Comparison of ENCODE assay signal across 16 cellular contexts in the genomic region with DNA sequence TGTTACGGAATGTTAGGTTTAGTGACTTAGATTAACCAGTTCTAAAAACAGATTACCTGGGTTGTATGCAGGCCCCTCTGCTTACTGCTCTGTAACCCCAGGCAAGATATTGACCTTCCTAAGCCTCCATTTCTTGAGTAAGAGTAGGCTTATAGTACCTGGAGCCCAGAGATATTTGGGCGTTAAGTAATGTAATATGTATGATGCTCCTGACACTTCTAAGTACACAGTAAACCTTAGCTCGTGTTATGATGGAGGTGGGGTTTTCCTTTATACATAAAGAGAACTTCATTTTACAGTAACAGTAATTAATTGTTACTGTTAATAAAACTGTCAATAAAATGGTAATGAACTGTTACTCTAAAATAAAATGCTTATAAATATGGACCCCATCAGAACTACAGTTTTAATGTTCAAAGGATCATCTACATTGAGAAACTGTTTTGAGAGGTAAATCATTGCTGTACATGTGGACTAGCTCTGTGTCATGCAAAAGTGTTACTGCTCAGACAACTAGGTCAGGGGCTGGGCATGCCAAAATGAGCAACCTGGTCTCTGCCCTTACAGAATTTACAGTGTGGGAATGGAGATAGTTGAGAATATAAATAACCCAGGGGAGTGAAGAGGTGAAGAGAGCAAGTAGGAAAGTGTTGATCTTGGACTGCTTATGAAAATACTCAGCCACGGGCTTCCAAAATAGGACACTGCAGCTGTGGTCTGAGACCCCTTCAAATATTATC. TPM values are rescaled to one million over a fixed set of nuclear protein-coding genes. Genes with fewer than 3 reads are reported as not detected.
DNase-seq lines count a peak whose midpoint lies in the region; ATAC-seq and TF ChIP-seq lines count a peak whose summit lies in the region.
"Had no signal": no experiment of that assay in that cellular context is flagged by ENCODE, and none has a peak within 500 bp of the region (broad histone marks: within the 10 kb centered on the region; RNA-seq: fewer than 3 reads in every experiment).

No MANE protein-coding gene starts in this region.

- CTCF ChIA-PET in HEK293 (lab: Yijun Ruan, JAX), result interaction anchor here (0.9 kb wide), 1 partner anchor 103 kb away, joined by 3 read pairs; no protein-coding TSS in a partner anchor

- peak overlapping the region; percentile 75 to 90 (median 86) for H3K4me3 Mint-ChIP-seq in CD4-positive, CD25-positive, alpha-beta regulatory T cell
- peak overlapping the region; percentile 47 for H3K4me3 Mint-ChIP-seq in activated naive CD8-positive, alpha-beta T cell treated with anti-CD3 and anti-CD28 coated beads, Interleukin-2, amount 10 ng/mL, durations not matched to agents 7 days and 5 days

- peaks cover 34% of the 10 kb centered on the region for H3K36me3 Mint-ChIP-seq in CD4-positive, CD25-positive, alpha-beta regulatory T cell
- H3K36me3 Mint-ChIP-seq in activated naive CD8-positive, alpha-beta T cell treated with anti-CD3 and anti-CD28 coated beads, Interleukin-2, amount 10 ng/mL, durations not matched to agents 7 days and 5 days, result peaks cover 48% of the 10 kb centered on the region

- no peaks in the 10 kb centered on the region for H3K27me3 ChIP-seq in CD4-positive, CD25-positive, alpha-beta regulatory T cell (ENCODE audit: control insufficient read depth, insufficient read depth, low read length)
- H3K27me3 ChIP-seq: foreskin keratinocyte had no signal

- peaks cover 54 to 97% (median 80%) of the 10 kb centered on the region in 4 donors for H3K4me1 Mint-ChIP-seq in CD4-positive, CD25-positive, alpha-beta regulatory T cell
- H3K4me1 Mint-ChIP-seq in activated naive CD8-positive, alpha-beta T cell treated with anti-CD3 and anti-CD28 coated beads, Interleukin-2, amount 10 ng/mL, durations not matched to agents 7 days and 5 days, result peaks cover 68% of the 10 kb centered on the region

- H3K36me3 ChIP-seq in CD4-positive, CD25-positive, alpha-beta regulatory T cell (ENCODE audit: control insufficient read depth, insufficient read depth, low read length), result peaks cover 5% of the 10 kb centered on the region
- no peaks in the 10 kb centered on the region for H3K36me3 ChIP-seq in HEK293 (ENCODE audit: control insufficient read depth in 2 of 2, insufficient read depth in 1 of 2, low read length in 2 of 2)
- H3K36me3 ChIP-seq: thoracic aorta had no signal

- DNase-seq in CD4-positive, CD25-positive, alpha-beta regulatory T cell, result peak in 2 of 3 donors; percentile 8 to 31
- DNase-seq in activated naive CD8-positive, alpha-beta T cell treated with anti-CD3 and anti-CD28 coated beads, Interleukin-2, amount 10 ng/mL, durations not matched to agents 7 days and 5 days, result no peak
- DNase-seq in left kidney (ENCODE audit: low read depth, low spot score) (peak; percentile 51), NCI-H1048 (lab: John Stamatoyannopoulos, UW) (no peak), NCI-H69 (lab: John Stamatoyannopoulos, UW) (no peak)
- DNase-seq: amniotic stem cell, foreskin keratinocyte, kidney, NCI-H1694, NCI-H748 treated with DMSO at 0.1 percent for 48 hours, SHP77 had no signal

- H3K27me3 Mint-ChIP-seq in CD4-positive, CD25-positive, alpha-beta regulatory T cell, result no peaks in the 10 kb centered on the region
- no peaks in the 10 kb centered on the region for H3K27me3 Mint-ChIP-seq in activated naive CD8-positive, alpha-beta T cell treated with anti-CD3 and anti-CD28 coated beads, Interleukin-2, amount 10 ng/mL, durations not matched to agents 7 days and 5 days

- H3K9me3 Mint-ChIP-seq in CD4-positive, CD25-positive, alpha-beta regulatory T cell, result peaks cover 0 to 2% (median 0%) of the 10 kb centered on the region in 7 donors
- H3K9me3 Mint-ChIP-seq in activated naive CD8-positive, alpha-beta T cell treated with anti-CD3 and anti-CD28 coated beads, Interleukin-2, amount 10 ng/mL, durations not matched to agents 7 days and 5 days, result peaks cover 11% of the 10 kb centered on the region

- ATAC-seq in CD4-positive, CD25-positive, alpha-beta regulatory T cell (ENCODE audit: low read depth in 2 of 2), result peak; percentile 48 to 60
- ATAC-seq in activated naive CD8-positive, alpha-beta T cell treated with anti-CD3 and anti-CD28 coated beads, Interleukin-2, amount 10 ng/mL, durations not matched to agents 7 days and 5 days (ENCODE audit: low read depth), result peak; percentile 12
- ATAC-seq in GM19452 (IDR thresholded peaks at IDR 0.05; ENCODE audit: unreplicated experiment) (no peak), HG03565 (IDR thresholded peaks at IDR 0.05; ENCODE audit: unreplicated experiment) (no peak)
- ATAC-seq: foreskin keratinocyte had no signal

- H3K4me3 ChIP-seq in CD4-positive, CD25-positive, alpha-beta regulatory T cell (ENCODE audit: low read depth, low read length), result peak overlapping the region; percentile 64
- no peak overlapping the region for H3K4me3 ChIP-seq in HEK293 (ENCODE audit: low read depth, low read length)
- H3K4me3 ChIP-seq: thoracic aorta had no signal

- no peaks in the 10 kb centered on the region for H3K9me3 ChIP-seq in CD4-positive, CD25-positive, alpha-beta regulatory T cell (ENCODE audit: control insufficient read depth in 2 of 2, low read length in 2 of 2)
- no peaks in the 10 kb centered on the region for H3K9me3 ChIP-seq in HEK293 (ENCODE audit: control insufficient read depth, insufficient read depth, low read depth, low read length)

- peaks cover 79% of the 10 kb centered on the region for H3K4me1 ChIP-seq in CD4-positive, CD25-positive, alpha-beta regulatory T cell (ENCODE audit: control insufficient read depth, insufficient read depth, low read length, poor library complexity, severe bottlenecking)
- H3K4me1 ChIP-seq in HEK293 (ENCODE audit: control insufficient read depth, insufficient read depth, low read length), result no peaks in the 10 kb centered on the region; the same call in 1 of the 2 replicates
- H3K4me1 ChIP-seq: foreskin keratinocyte had no signal

- peak overlapping the region; percentile 90 for H3K27ac ChIP-seq in CD4-positive, CD25-positive, alpha-beta regulatory T cell (ENCODE audit: insufficient read depth, low read length, poor library complexity, severe bottlenecking)
- H3K27ac ChIP-seq in HEK293 (ENCODE audit: extremely low read depth, low read depth, low read length), result no peak overlapping the region
- H3K27ac ChIP-seq: C4-2B, foreskin keratinocyte, thoracic aorta had no signal

- POLR2A ChIA-PET in HEK293 (lab: Yijun Ruan, JAX), result no interaction called here
- POLR2A ChIA-PET in activated naive CD8-positive, alpha-beta T cell treated with anti-CD3 and anti-CD28 coated beads, Interleukin-2, amount 10 ng/mL, durations not matched to agents 7 days and 5 days (lab: Charles Lee), result interaction anchor here (1.1 to 1.8 kb wide), 4 partner anchors 11 to 98 kb away, joined by 3 to 4 read pairs (median 4); no protein-coding TSS in a partner anchor

- peak overlapping the region; percentile 84 to 99 (median 92) for H3K27ac Mint-ChIP-seq in CD4-positive, CD25-positive, alpha-beta regulatory T cell
- H3K27ac Mint-ChIP-seq in activated naive CD8-positive, alpha-beta T cell treated with anti-CD3 and anti-CD28 coated beads, Interleukin-2, amount 10 ng/mL, durations not matched to agents 7 days and 5 days, result peak overlapping the region; percentile 84

- TF ChIP-seq CTCF in HEK293 (tag by site-specific recombination; IDR thresholded peaks at IDR 0.05), result no peak

TF ChIP-seq in HEK293, 187 proteins besides CTCF, POLR2A, EP300 and RAD21:
- TF ChIP-seq FEZF1 (tag by site-specific recombination; IDR thresholded peaks at IDR 0.05) (peak; percentile 75), ZNF274 (IDR thresholded peaks at IDR 0.05; ENCODE audit: low read length) (no peak), ZNF274 (tag by site-specific recombination; IDR thresholded peaks at IDR 0.05; ENCODE audit: borderline replicate concordance) (no peak), ZNF510 (tag by site-specific recombination; IDR thresholded peaks at IDR 0.05; ENCODE audit: insufficient replicate concordance) (no peak), ZNF394 (tag by site-specific recombination; IDR thresholded peaks at IDR 0.05; ENCODE audit: borderline replicate concordance) (no peak), ZNF302 (tag by site-specific recombination; IDR thresholded peaks at IDR 0.05; ENCODE audit: low read depth) (no peak), PRDM1 (tag by site-specific recombination; IDR thresholded peaks at IDR 0.05) (no peak), ZNF600 (tag by site-specific recombination; IDR thresholded peaks at IDR 0.05) (0 out of 2 replicates have a peak, but pooled peaks have one; percentile 14)
- TF ChIP-seq, protein P1, sequence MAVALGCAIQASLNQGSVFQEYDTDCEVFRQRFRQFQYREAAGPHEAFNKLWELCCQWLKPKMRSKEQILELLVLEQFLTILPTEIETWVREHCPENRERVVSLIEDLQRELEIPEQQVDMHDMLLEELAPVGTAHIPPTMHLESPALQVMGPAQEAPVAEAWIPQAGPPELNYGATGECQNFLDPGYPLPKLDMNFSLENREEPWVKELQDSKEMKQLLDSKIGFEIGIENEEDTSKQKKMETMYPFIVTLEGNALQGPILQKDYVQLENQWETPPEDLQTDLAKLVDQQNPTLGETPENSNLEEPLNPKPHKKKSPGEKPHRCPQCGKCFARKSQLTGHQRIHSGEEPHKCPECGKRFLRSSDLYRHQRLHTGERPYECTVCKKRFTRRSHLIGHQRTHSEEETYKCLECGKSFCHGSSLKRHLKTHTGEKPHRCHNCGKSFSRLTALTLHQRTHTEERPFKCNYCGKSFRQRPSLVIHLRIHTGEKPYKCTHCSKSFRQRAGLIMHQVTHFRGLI (tag by site-specific recombination; IDR thresholded peaks at IDR 0.05), result no peak

RNA-seq across cellular contexts. Expression of a gene that starts 26.6 kb away (rescaled TPM):
- total RNA-seq in CD4-positive, CD25-positive, alpha-beta regulatory T cell, result 70.4 TPM
- polyA plus RNA-seq in CD4-positive, CD25-positive, alpha-beta regulatory T cell, result 10 to 100 TPM; 22.8 to 27.2 (median 24.9) TPM
- 10 to 100 TPM; 38.2 to 41.8 TPM for total RNA-seq in activated naive CD8-positive, alpha-beta T cell treated with anti-CD3 and anti-CD28 coated beads, Interleukin-2, amount 10 ng/mL, durations not matched to agents 7 days and 5 days

Comparison
In these comparisons a context has a peak if more than half of its experiments do, and no peak if none do; other contexts are left out.
1. ATAC-seq: peak in CD4-positive, CD25-positive, alpha-beta regulatory T cell (2 of 2) and activated naive CD8-positive, alpha-beta T cell treated with anti-CD3 and anti-CD28 coated beads, Interleukin-2, amount 10 ng/mL, durations not matched to agents 7 days and 5 days (single experiment); none in GM19452 (single experiment) and HG03565 (single experiment).
2. DNase-seq: peak in CD4-positive, CD25-positive, alpha-beta regulatory T cell (2 of 3) and left kidney (single experiment); none in activated naive CD8-positive, alpha-beta T cell treated with anti-CD3 and anti-CD28 coated beads, Interleukin-2, amount 10 ng/mL, durations not matched to agents 7 days and 5 days (single experiment), NCI-H1048 (single experiment) and NCI-H69 (single experiment).